ENCODE assay signal across 1 cellular context in the genomic region with DNA sequence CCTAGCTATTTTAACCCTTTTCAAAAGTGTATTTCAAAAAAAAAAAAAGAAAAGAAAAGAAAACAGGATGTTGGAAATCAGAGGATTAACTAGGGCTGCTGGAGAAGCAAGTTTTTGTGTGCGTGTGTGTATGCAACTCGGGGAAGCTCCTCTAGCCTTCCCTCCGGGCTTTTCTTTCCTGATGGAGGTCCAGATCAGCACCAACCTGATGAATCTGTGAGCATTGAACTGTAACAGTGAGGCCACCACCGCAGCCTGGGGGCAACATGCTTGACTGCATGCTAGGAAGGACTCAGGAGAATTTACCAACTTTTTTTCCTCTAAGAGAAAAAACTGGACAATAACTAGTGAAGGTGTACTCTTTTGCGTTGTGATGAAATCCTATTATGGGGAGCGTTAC.
TF ChIP-seq lines count a peak whose summit lies in the region.

No MANE protein-coding gene starts in this region.

TF ChIP-seq in GM23338, 12 proteins besides CTCF, POLR2A, EP300 and RAD21 (continued from another document):
- TF ChIP-seq, protein P1, sequence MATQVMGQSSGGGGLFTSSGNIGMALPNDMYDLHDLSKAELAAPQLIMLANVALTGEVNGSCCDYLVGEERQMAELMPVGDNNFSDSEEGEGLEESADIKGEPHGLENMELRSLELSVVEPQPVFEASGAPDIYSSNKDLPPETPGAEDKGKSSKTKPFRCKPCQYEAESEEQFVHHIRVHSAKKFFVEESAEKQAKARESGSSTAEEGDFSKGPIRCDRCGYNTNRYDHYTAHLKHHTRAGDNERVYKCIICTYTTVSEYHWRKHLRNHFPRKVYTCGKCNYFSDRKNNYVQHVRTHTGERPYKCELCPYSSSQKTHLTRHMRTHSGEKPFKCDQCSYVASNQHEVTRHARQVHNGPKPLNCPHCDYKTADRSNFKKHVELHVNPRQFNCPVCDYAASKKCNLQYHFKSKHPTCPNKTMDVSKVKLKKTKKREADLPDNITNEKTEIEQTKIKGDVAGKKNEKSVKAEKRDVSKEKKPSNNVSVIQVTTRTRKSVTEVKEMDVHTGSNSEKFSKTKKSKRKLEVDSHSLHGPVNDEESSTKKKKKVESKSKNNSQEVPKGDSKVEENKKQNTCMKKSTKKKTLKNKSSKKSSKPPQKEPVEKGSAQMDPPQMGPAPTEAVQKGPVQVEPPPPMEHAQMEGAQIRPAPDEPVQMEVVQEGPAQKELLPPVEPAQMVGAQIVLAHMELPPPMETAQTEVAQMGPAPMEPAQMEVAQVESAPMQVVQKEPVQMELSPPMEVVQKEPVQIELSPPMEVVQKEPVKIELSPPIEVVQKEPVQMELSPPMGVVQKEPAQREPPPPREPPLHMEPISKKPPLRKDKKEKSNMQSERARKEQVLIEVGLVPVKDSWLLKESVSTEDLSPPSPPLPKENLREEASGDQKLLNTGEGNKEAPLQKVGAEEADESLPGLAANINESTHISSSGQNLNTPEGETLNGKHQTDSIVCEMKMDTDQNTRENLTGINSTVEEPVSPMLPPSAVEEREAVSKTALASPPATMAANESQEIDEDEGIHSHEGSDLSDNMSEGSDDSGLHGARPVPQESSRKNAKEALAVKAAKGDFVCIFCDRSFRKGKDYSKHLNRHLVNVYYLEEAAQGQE (IDR thresholded peaks at IDR 0.05; ENCODE audit: unreplicated experiment) = no peak
- no peak for TF ChIP-seq CREB1 (CRISPR knock-in tag; IDR thresholded peaks at IDR 0.05; ENCODE audit: low read depth)
